Comparison of ENCODE assay signal across 9 cellular contexts in the genomic region with DNA sequence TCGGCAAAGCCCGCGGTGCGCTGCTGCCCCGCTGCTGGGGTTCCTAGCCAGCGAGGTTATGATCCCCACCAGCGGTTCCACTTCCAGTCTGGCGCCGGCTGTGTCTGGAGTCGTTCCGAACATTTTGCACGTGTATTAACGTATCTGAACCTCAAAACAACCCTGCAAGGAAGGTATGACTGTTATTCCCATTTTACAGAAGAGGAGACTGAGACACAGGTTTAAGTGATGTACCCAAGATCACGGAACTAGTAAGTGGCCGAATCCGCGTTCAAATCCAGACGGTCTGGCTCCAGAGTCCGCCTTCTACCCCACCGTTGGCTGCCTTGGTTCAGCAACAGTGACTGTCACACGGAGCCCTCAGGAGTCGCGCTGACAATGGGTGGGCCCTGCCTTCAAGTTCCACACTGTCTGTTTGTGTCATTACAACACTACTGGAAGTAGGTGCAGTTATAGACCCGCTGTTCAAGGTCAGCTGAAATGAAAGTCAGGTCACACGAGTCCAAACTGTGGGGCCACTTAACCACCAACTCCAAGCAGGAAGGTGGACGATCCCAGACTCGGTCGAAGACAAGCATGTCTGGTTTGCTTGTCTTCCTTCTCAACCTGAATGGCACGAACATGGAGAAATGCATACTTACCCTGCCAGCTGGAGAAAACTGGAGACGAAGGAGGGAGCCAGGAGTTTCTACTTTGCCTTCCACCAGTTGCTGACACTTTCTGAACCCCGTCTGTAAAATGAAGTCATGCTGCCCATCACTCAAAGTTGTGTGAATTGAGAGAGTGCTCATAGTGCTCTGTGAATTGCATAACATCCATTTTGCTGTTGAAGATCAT. TPM values are rescaled to one million over a fixed set of nuclear protein-coding genes. Genes with fewer than 3 reads are reported as not detected.
A peak's percentile ranks its signal among the peaks of the same experiment; 100 is the strongest.
DNase-seq lines count a peak whose midpoint lies in the region; ATAC-seq and TF ChIP-seq lines count a peak whose summit lies in the region.
"Had no signal": no experiment of that assay in that cellular context is flagged by ENCODE, and none has a peak within 500 bp of the region (broad histone marks: within the 10 kb centered on the region; RNA-seq: fewer than 3 reads in every experiment).

No MANE protein-coding gene starts in this region.

- H3K4me1 Mint-ChIP-seq in activated CD4-positive, alpha-beta T cell treated with anti-CD3 and anti-CD28 coated beads for 36 hours = peaks cover 24% of the 10 kb centered on the region

- TF ChIP-seq CTCF in adrenal gland (IDR thresholded peaks at IDR 0.05) = no peak
- TF ChIP-seq CTCF in testis (IDR thresholded peaks at IDR 0.05) = no peak

- H3K9me3 ChIP-seq in adrenal gland (replicated peaks in 1 of 3) (no peaks in the 10 kb centered on the region), testis (no peaks in the 10 kb centered on the region)

- H3K27ac Mint-ChIP-seq in activated CD4-positive, alpha-beta T cell treated with anti-CD3 and anti-CD28 coated beads for 36 hours = peak overlapping the region; percentile 58

- peaks cover 13% of the 10 kb centered on the region for H3K27me3 Mint-ChIP-seq in activated CD4-positive, alpha-beta T cell treated with anti-CD3 and anti-CD28 coated beads for 36 hours

- no peaks in the 10 kb centered on the region for H3K9me3 Mint-ChIP-seq in activated CD4-positive, alpha-beta T cell treated with anti-CD3 and anti-CD28 coated beads for 36 hours (ENCODE audit: low read depth)

- POLR2A ChIA-PET in activated CD4-positive, alpha-beta T cell treated with anti-CD3 and anti-CD28 coated beads for 36 hours (lab: Charles Lee) = no interaction called here

- H3K4me1 ChIP-seq in adrenal gland (replicated peaks in 1 of 2) = peaks cover 11 to 24% of the 10 kb centered on the region in 2 donors
- peaks cover 14% of the 10 kb centered on the region for H3K4me1 ChIP-seq in testis

- H3K27me3 ChIP-seq in adrenal gland = no peaks in the 10 kb centered on the region
- no peaks in the 10 kb centered on the region for H3K27me3 ChIP-seq in testis

- TF ChIP-seq POLR2A in adrenal gland (IDR thresholded peaks at IDR 0.05) (peak in 1 of 2 donors; percentile 17), testis (IDR thresholded peaks at IDR 0.05) (no peak)

- H3K27ac ChIP-seq in adrenal gland = peak overlapping the region in 3 of 5 donors; percentile 94 to 100 (median 95)
- peak overlapping the region in 1 of 2 donors; percentile 90 for H3K27ac ChIP-seq in testis

- WGBS in adrenal gland, 4 donors = 12 to 21% (median 17%) methylated on average over 14 to 31 of the region's 31 CpGs
- 12 to 15% methylated on average over 8 to 31 of the region's 31 CpGs for WGBS in testis, 2 donors

- peaks cover 10% of the 10 kb centered on the region for H3K36me3 Mint-ChIP-seq in activated CD4-positive, alpha-beta T cell treated with anti-CD3 and anti-CD28 coated beads for 36 hours (ENCODE audit: low read depth)

- no peak for ATAC-seq in activated CD4-positive, alpha-beta T cell treated with anti-CD3 and anti-CD28 coated beads for 36 hours
- ATAC-seq in left colon = peak; percentile 29

- intact Hi-C loops in activated CD4-positive, alpha-beta T cell treated with anti-CD3 and anti-CD28 coated beads for 36 hours (cut with DNase I, micrococcal nuclease) = loop anchor here (1.0 to 5.0 kb wide), 9 partner anchors 21 to 464 kb away; a partner anchor contains a TSS
- intact Hi-C loops in adrenal gland (cut with DNase I) (no loop called here), left colon (cut with DNase I, micrococcal nuclease) (loop anchor here in 1 of 2 donors (10.0 kb wide), 1 partner anchor 109 kb away; a partner anchor contains a TSS), testis (cut with DNase I; ENCODE audit: low total_unique reads) (no loop called here)

- CTCF ChIA-PET in activated CD4-positive, alpha-beta T cell treated with anti-CD3 and anti-CD28 coated beads for 36 hours (lab: Charles Lee) = no interaction called here

- H3K36me3 ChIP-seq in adrenal gland (replicated peaks in 1 of 2) = peaks cover 0 to 21% of the 10 kb centered on the region in 2 donors
- no peaks in the 10 kb centered on the region for H3K36me3 ChIP-seq in testis (ENCODE audit: low read depth, missing control alignments)

- H3K4me3 Mint-ChIP-seq in activated CD4-positive, alpha-beta T cell treated with anti-CD3 and anti-CD28 coated beads for 36 hours = peak overlapping the region; percentile 60

- H3K4me3 ChIP-seq in adrenal gland (peak overlapping the region in 2 of 4 donors; percentile 17 to 97), testis (peak overlapping the region; percentile 67 to 69)

- no peak for DNase-seq in activated CD4-positive, alpha-beta T cell treated with anti-CD3 and anti-CD28 coated beads for 36 hours
- no peak for DNase-seq in activated CD4-positive, alpha-beta T cell treated with anti-CD3 and anti-CD28 coated beads, Interleukin-2, amount 50 U/mL, for 48 hours
- DNase-seq in adrenal gland (peak in 3 of 7 donors; percentile 50 to 65 (median 50)), left colon (peak in 1 of 2 donors; percentile 34), testis (no peak), DMS153 treated with DMSO at 0.1 percent for 48 hours (lab: John Stamatoyannopoulos, UW; ENCODE audit: unreplicated experiment) (no peak), HUDEP-2 (lab: John Stamatoyannopoulos, UW; ENCODE audit: unreplicated experiment in 76 of 76) (no peak)
- DNase-seq in activated CD4-positive, alpha-beta T cell treated with anti-CD3 and anti-CD28 coated beads, Interleukin-2, amount 50 U/mL, for 1 hour = no peak

RNA-seq across cellular contexts. Expression of a gene that starts 0.8 kb away (rescaled TPM):
- 10 to 100 TPM; 12.6 to 13.5 TPM for total RNA-seq in activated CD4-positive, alpha-beta T cell treated with anti-CD3 and anti-CD28 coated beads for 36 hours
- total RNA-seq in adrenal gland (100 to 1,000 TPM in 1 of 8 donors, 10 to 100 TPM in 7; 42.3 to 171 (median 67.6) TPM), left colon (10 to 100 TPM; 21.1 to 21.9 TPM), testis (10 to 100 TPM; 26.9 to 29.8 TPM)
- polyA plus RNA-seq in adrenal gland (100 to 1,000 TPM in 1 of 3 donors, 10 to 100 TPM in 2; 19.1 to 160 (median 24.9) TPM), testis (ENCODE audit: insufficient read depth, low read depth, low replicate concordance) (20.6 TPM)

RNA-seq across cellular contexts. Expression of a gene that starts 21.8 kb away (rescaled TPM):
- not detected for total RNA-seq in activated CD4-positive, alpha-beta T cell treated with anti-CD3 and anti-CD28 coated beads for 36 hours
- not detected for total RNA-seq in adrenal gland
- polyA plus RNA-seq in adrenal gland = not detected
- not detected for total RNA-seq in left colon
- under 1 TPM; 0.19 to 0.39 TPM for total RNA-seq in testis
- polyA plus RNA-seq in testis (ENCODE audit: insufficient read depth, low read depth, low replicate concordance) = 0.13 TPM
- total RNA-seq: T-helper 2 cell treated with Interferon-gamma antibody and Interleukin-4, amounts not matched to agents 100 ng/mL and 5 ng/mL, for 36 hours had no signal

RNA-seq across cellular contexts. Expression of a gene that starts 43.7 kb away (rescaled TPM):
- not detected for total RNA-seq in activated CD4-positive, alpha-beta T cell treated with anti-CD3 and anti-CD28 coated beads for 36 hours
- total RNA-seq in adrenal gland (1 to 10 TPM in 4 of 8 donors, under 1 TPM in 4; 0.37 to 2.2 (median 0.96) TPM), left colon (under 1 TPM in 1 of 2 donors, not detected in 1; 0.22 TPM), testis (1 to 10 TPM; 2.7 to 3.7 TPM)
- polyA plus RNA-seq in adrenal gland (1 to 10 TPM in 2 of 3 donors, under 1 TPM in 1; 0.31 to 3.0 (median 2.7) TPM), testis (ENCODE audit: insufficient read depth, low read depth, low replicate concordance) (2.0 TPM)
- total RNA-seq: T-helper 2 cell treated with Interferon-gamma antibody and Interleukin-4, amounts not matched to agents 100 ng/mL and 5 ng/mL, for 36 hours had no signal

Comparison
In these comparisons a context has a peak if more than half of its experiments do, and no peak if none do; other contexts are left out.
1. intact Hi-C loops: an anchor here in activated CD4-positive, alpha-beta T cell treated with anti-CD3 and anti-CD28 coated beads for 36 hours (1.0 to 5.0 kb wide); none called in adrenal gland and testis.